In the genomic region with DNA sequence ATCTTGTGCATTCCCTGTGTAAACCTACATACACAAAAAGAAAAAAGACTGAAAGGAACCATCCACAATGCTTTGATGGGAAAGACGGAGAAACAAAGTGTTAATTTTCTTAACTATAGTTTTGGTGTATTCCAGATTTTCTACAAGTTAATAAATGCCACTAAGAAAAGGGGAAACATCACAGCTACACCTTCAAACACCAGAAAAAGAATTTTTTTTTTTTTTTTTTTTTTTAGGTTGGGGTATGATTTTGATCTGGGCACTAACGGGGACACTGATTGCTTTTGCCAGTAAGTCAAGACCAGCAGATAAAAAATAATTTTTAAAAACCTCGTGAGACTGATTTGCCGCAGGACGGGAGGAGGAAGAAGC, we compare ENCODE assay signal across 8 cellular contexts. TPM values are rescaled to one million over a fixed set of nuclear protein-coding genes. Genes with fewer than 3 reads are reported as not detected.
DNase-seq lines count a peak whose midpoint lies in the region; ATAC-seq and TF ChIP-seq lines count a peak whose summit lies in the region.

No MANE protein-coding gene starts in this region.

- no peaks in the 10 kb centered on the region for H3K27me3 ChIP-seq in CD8-positive, alpha-beta memory T cell (ENCODE audit: insufficient read depth, low read length, poor library complexity, severe bottlenecking)
- H3K27me3 ChIP-seq in OCI-LY1 (ENCODE audit: insufficient read depth, low read length), result no peaks in the 10 kb centered on the region

- H3K4me1 ChIP-seq in CD8-positive, alpha-beta memory T cell (ENCODE audit: insufficient read depth, low read length), result peaks cover 8% of the 10 kb centered on the region
- H3K4me1 ChIP-seq in OCI-LY1 (ENCODE audit: insufficient read depth, low read length, severe bottlenecking), result peaks cover 21% of the 10 kb centered on the region

- no peak for DNase-seq in CD8-positive, alpha-beta memory T cell
- DNase-seq in endothelial cell (ENCODE audit: low spot score) (no peak), osteocyte (ENCODE audit: extremely low spot score, unreplicated experiment) (no peak), KG1 (lab: John Stamatoyannopoulos, UW) (no peak), C1 segment of cervical spinal cord (lab: John Stamatoyannopoulos, UW) (no peak)
- DNase-seq in stimulated activated CD4-positive, alpha-beta T cell treated with anti-CD3 and anti-CD28 coated beads, Interleukin-4, amount 100 ng/mL, for 4 hours, result no peak

- peaks cover 0 to 24% (median 5%) of the 10 kb centered on the region in 3 donors for H3K36me3 Mint-ChIP-seq in CD8-positive, alpha-beta memory T cell
- H3K36me3 Mint-ChIP-seq in endothelial cell (ENCODE audit: low read depth, unreplicated experiment), result no peaks in the 10 kb centered on the region
- peaks cover 5% of the 10 kb centered on the region for H3K36me3 Mint-ChIP-seq in osteocyte (ENCODE audit: unreplicated experiment)

- H3K9me3 Mint-ChIP-seq in CD8-positive, alpha-beta memory T cell, result no peaks in the 10 kb centered on the region
- H3K9me3 Mint-ChIP-seq in endothelial cell (ENCODE audit: unreplicated experiment) (no peaks in the 10 kb centered on the region), osteocyte (ENCODE audit: unreplicated experiment) (no peaks in the 10 kb centered on the region)

- peak overlapping the region; percentile 100 for H3K4me3 ChIP-seq in CD8-positive, alpha-beta memory T cell (ENCODE audit: low read length)
- H3K4me3 ChIP-seq in OCI-LY1 (ENCODE audit: low read depth, low read length, poor library complexity, severe bottlenecking), result peak overlapping the region; percentile 64

- ATAC-seq in activated CD4-positive, CD25-positive, alpha-beta regulatory T cell treated with anti-CD3 and anti-CD28 coated beads, Interleukin-2, amount 50 U/mL, for 24 hours, result no peak

- no peaks in the 10 kb centered on the region for H3K9me2 ChIP-seq in OCI-LY1 (ENCODE audit: low read depth, low read length)

- TF ChIP-seq CTCF in OCI-LY1 (IDR thresholded peaks at IDR 0.05; ENCODE audit: low read length) (no peak), endothelial cell (IDR thresholded peaks at IDR 0.05; ENCODE audit: unreplicated experiment) (no peak), osteocyte (IDR thresholded peaks at IDR 0.05) (no peak)

- peaks cover 0 to 1% of the 10 kb centered on the region in 2 donors for H3K27me3 Mint-ChIP-seq in CD8-positive, alpha-beta memory T cell
- peaks cover 6% of the 10 kb centered on the region for H3K27me3 Mint-ChIP-seq in endothelial cell (ENCODE audit: unreplicated experiment)
- no peaks in the 10 kb centered on the region for H3K27me3 Mint-ChIP-seq in osteocyte (ENCODE audit: unreplicated experiment)

- H2AFZ ChIP-seq in OCI-LY1 (ENCODE audit: low read length), result peak overlapping the region; percentile 71

- H3F3A ChIP-seq in OCI-LY1 (ENCODE audit: insufficient read depth, low read length), result no peaks in the 10 kb centered on the region

- no peaks in the 10 kb centered on the region for H4K20me1 ChIP-seq in OCI-LY1 (ENCODE audit: insufficient read depth, low read length)

- peak overlapping the region; percentile 90 to 98 (median 94) for H3K4me3 Mint-ChIP-seq in CD8-positive, alpha-beta memory T cell
- H3K4me3 Mint-ChIP-seq in endothelial cell (ENCODE audit: unreplicated experiment), result peak overlapping the region; percentile 99
- peak overlapping the region; percentile 95 for H3K4me3 Mint-ChIP-seq in osteocyte (ENCODE audit: unreplicated experiment)

- peak overlapping the region; percentile 68 for H3K9ac ChIP-seq in OCI-LY1 (ENCODE audit: low read length)

- POLR2A ChIA-PET in CD8-positive, alpha-beta memory T cell (lab: Charles Lee), result interaction anchor here (0.6 to 1.1 kb wide), 6 partner anchors 12 to 160 kb away, joined by 3 to 9 read pairs (median 4); no protein-coding TSS in a partner anchor

- H3K79me2 ChIP-seq in OCI-LY1 (ENCODE audit: insufficient read depth, low read length), result no peaks in the 10 kb centered on the region

- no peaks in the 10 kb centered on the region for H3K9me3 ChIP-seq in CD8-positive, alpha-beta memory T cell (ENCODE audit: low read length)
- H3K9me3 ChIP-seq in OCI-LY1 (ENCODE audit: low read length), result no peaks in the 10 kb centered on the region

- no peaks in the 10 kb centered on the region for H3K36me3 ChIP-seq in CD8-positive, alpha-beta memory T cell (ENCODE audit: insufficient read depth, low read length)
- H3K36me3 ChIP-seq in OCI-LY1 (ENCODE audit: insufficient read depth, low read length), result peaks cover 4% of the 10 kb centered on the region

- H3K4me2 ChIP-seq in OCI-LY1 (ENCODE audit: low read length), result peak overlapping the region; percentile 78

- H3K27ac Mint-ChIP-seq in CD8-positive, alpha-beta memory T cell, result peak overlapping the region; percentile 85 to 97 (median 96)
- H3K27ac Mint-ChIP-seq in endothelial cell (ENCODE audit: unreplicated experiment), result peak overlapping the region; percentile 99
- H3K27ac Mint-ChIP-seq in osteocyte (ENCODE audit: unreplicated experiment), result peak overlapping the region; percentile 100

- peak overlapping the region; percentile 88 for H3K27ac ChIP-seq in CD8-positive, alpha-beta memory T cell (ENCODE audit: low read depth, low read length)
- no peak overlapping the region for H3K27ac ChIP-seq in OCI-LY1 (ENCODE audit: low read depth, low read length, poor library complexity, severe bottlenecking)

- H3K4me1 Mint-ChIP-seq in CD8-positive, alpha-beta memory T cell, result peaks cover 17 to 28% (median 21%) of the 10 kb centered on the region in 3 donors
- H3K4me1 Mint-ChIP-seq in endothelial cell (ENCODE audit: unreplicated experiment) (peaks cover 10% of the 10 kb centered on the region), osteocyte (ENCODE audit: unreplicated experiment) (peaks cover 13% of the 10 kb centered on the region)

- CTCF ChIA-PET in CD8-positive, alpha-beta memory T cell (lab: Charles Lee), result interaction anchor here (1.3 to 5.3 kb wide), 6 partner anchors 10 to 588 kb away, joined by 3 to 51 read pairs (median 4); partner anchors contain the start of genes LSM11 and MED7

RNA-seq across cellular contexts. Expression of gene THG1L, which starts 0.3 kb away (rescaled TPM):
- 10 to 100 TPM; 31.0 to 34.6 TPM for total RNA-seq in CD8-positive, alpha-beta memory T cell
- 4.6 TPM for polyA plus RNA-seq in CD8-positive, alpha-beta memory T cell
- total RNA-seq in endothelial cell (ENCODE audit: unreplicated experiment) (6.4 TPM), osteocyte (14.6 and 15.6 TPM in 2 replicates)

RNA-seq across cellular contexts. Expression of gene LSM11, which starts 12.6 kb away (rescaled TPM):
- total RNA-seq in CD8-positive, alpha-beta memory T cell, result 1 to 10 TPM; 7.8 to 7.9 TPM
- polyA plus RNA-seq in CD8-positive, alpha-beta memory T cell, result 0.82 TPM
- total RNA-seq in endothelial cell (ENCODE audit: unreplicated experiment) (6.0 TPM), osteocyte (7.2 TPM in 2 replicates)

RNA-seq across cellular contexts. Expression of gene C5orf52, which starts 59.6 kb away (rescaled TPM):
- total RNA-seq in CD8-positive, alpha-beta memory T cell, result not detected
- not detected for polyA plus RNA-seq in CD8-positive, alpha-beta memory T cell
- not detected for total RNA-seq in endothelial cell (ENCODE audit: unreplicated experiment)
- total RNA-seq in osteocyte, result not detected in 2 replicates
